ENCODE assay signal across 1 cellular context in the genomic region with DNA sequence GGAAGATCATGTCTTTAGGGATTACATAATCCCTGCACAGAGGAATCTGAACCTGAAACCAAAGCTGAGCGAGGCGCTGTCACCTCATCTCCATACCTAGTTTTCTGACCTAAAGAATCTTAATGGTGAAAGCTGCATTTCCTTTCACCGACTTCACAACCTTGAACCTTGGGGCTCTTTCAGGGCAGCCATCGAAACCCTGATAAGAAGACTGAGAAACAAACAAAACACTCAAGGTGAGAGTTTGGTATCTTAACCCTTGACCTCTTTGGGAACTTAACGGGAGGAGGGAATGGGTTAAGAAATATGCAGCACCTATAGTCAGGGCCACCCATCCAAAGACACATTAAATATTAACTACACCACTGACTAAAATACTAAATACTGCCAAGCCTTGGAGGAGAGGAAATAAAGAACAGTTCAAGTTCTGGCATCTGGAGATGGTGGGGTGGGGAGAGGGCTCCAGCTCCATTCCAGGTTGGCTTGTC.
TF ChIP-seq lines count a peak whose summit lies in the region.

No MANE protein-coding gene starts in this region.

TF ChIP-seq in HCT116, 20 proteins besides CTCF, POLR2A, EP300 and RAD21 (continued from another document):
- TF ChIP-seq, protein P1, sequence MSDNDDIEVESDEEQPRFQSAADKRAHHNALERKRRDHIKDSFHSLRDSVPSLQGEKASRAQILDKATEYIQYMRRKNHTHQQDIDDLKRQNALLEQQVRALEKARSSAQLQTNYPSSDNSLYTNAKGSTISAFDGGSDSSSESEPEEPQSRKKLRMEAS (IDR thresholded peaks at IDR 0.05), result no peak
- TF ChIP-seq ZNF274 (IDR thresholded peaks at IDR 0.05; ENCODE audit: low read depth, low read length), result no peak
- no peak for TF ChIP-seq EZH2 (IDR thresholded peaks at IDR 0.05)
- TF ChIP-seq ZFX (IDR thresholded peaks at IDR 0.05), result no peak
- TF ChIP-seq, protein P2, sequence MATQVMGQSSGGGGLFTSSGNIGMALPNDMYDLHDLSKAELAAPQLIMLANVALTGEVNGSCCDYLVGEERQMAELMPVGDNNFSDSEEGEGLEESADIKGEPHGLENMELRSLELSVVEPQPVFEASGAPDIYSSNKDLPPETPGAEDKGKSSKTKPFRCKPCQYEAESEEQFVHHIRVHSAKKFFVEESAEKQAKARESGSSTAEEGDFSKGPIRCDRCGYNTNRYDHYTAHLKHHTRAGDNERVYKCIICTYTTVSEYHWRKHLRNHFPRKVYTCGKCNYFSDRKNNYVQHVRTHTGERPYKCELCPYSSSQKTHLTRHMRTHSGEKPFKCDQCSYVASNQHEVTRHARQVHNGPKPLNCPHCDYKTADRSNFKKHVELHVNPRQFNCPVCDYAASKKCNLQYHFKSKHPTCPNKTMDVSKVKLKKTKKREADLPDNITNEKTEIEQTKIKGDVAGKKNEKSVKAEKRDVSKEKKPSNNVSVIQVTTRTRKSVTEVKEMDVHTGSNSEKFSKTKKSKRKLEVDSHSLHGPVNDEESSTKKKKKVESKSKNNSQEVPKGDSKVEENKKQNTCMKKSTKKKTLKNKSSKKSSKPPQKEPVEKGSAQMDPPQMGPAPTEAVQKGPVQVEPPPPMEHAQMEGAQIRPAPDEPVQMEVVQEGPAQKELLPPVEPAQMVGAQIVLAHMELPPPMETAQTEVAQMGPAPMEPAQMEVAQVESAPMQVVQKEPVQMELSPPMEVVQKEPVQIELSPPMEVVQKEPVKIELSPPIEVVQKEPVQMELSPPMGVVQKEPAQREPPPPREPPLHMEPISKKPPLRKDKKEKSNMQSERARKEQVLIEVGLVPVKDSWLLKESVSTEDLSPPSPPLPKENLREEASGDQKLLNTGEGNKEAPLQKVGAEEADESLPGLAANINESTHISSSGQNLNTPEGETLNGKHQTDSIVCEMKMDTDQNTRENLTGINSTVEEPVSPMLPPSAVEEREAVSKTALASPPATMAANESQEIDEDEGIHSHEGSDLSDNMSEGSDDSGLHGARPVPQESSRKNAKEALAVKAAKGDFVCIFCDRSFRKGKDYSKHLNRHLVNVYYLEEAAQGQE (IDR thresholded peaks at IDR 0.05; ENCODE audit: low read depth), result no peak
- TF ChIP-seq JUND (IDR thresholded peaks at IDR 0.05), result no peak
